In genomic region chr6:160347259-160348208, GRCh38 we compare ENCODE assay signal across 13 cellular contexts. TPM values are rescaled to one million over a fixed set of nuclear protein-coding genes. Genes with fewer than 3 reads are reported as not detected.
DNase-seq lines count a peak whose midpoint lies in the region; ATAC-seq and TF ChIP-seq lines count a peak whose summit lies in the region.
"Had no signal": no experiment of that assay in that cellular context is flagged by ENCODE, and none has a peak within 500 bp of the region (broad histone marks: within the 10 kb centered on the region; RNA-seq: fewer than 3 reads in every experiment).

No MANE protein-coding gene starts in this region.

- H3K9me3 Mint-ChIP-seq in mesothelial cell of epicardium: no peaks in the 10 kb centered on the region
- H3K9me3 Mint-ChIP-seq in activated T-helper 17 cell treated with anti-CD3 and anti-CD28 coated beads, Interleukin-2, amount 50 U/mL, for 72 hours: no peaks in the 10 kb centered on the region

- peaks cover 74% of the 10 kb centered on the region for H3K27me3 Mint-ChIP-seq in mesothelial cell of epicardium (ENCODE audit: low read depth)
- peaks cover 47% of the 10 kb centered on the region for H3K27me3 Mint-ChIP-seq in activated T-helper 17 cell treated with anti-CD3 and anti-CD28 coated beads, Interleukin-2, amount 50 U/mL, for 72 hours

- peaks cover 15% of the 10 kb centered on the region for H3K4me1 ChIP-seq in foreskin keratinocyte
- no peaks in the 10 kb centered on the region for H3K4me1 ChIP-seq in thymus (ENCODE audit: control insufficient read depth, insufficient read depth, low read length)

- 33% methylated on average over 72 of the region's 72 CpGs for WGBS in thymus

- TF ChIP-seq CTCF in VCaP (conservative IDR thresholded peaks at IDR 0.05): no peak
- no peak for TF ChIP-seq CTCF in foreskin keratinocyte (conservative IDR thresholded peaks at IDR 0.05)
- TF ChIP-seq CTCF in mesothelial cell of epicardium (IDR thresholded peaks at IDR 0.05; ENCODE audit: unreplicated experiment): no peak

- no peaks in the 10 kb centered on the region for H3K36me3 Mint-ChIP-seq in mesothelial cell of epicardium
- H3K36me3 Mint-ChIP-seq in activated T-helper 17 cell treated with anti-CD3 and anti-CD28 coated beads, Interleukin-2, amount 50 U/mL, for 72 hours (ENCODE audit: low read depth): no peaks in the 10 kb centered on the region

- DNase-seq in foreskin keratinocyte (no peak), mesothelial cell of epicardium (ENCODE audit: low spot score in 2 of 2, unreplicated experiment in 2 of 2) (no peak), DMS79 (lab: John Stamatoyannopoulos, UW) (no peak)
- DNase-seq in activated CD4-positive, CD25-positive, alpha-beta regulatory T cell treated with anti-CD3 and anti-CD28 coated beads, Interleukin-2, amount 50 U/mL, for 72 hours: no peak
- DNase-seq: GF-D8, KG1, NCI-H510A had no signal

- H3K36me3 ChIP-seq in thymus (ENCODE audit: control insufficient read depth, insufficient read depth): no peaks in the 10 kb centered on the region
- H3K36me3 ChIP-seq: neutrophil had no signal

- peaks cover 5% of the 10 kb centered on the region for H3K4me1 Mint-ChIP-seq in mesothelial cell of epicardium
- no peaks in the 10 kb centered on the region for H3K4me1 Mint-ChIP-seq in activated T-helper 17 cell treated with anti-CD3 and anti-CD28 coated beads, Interleukin-2, amount 50 U/mL, for 72 hours

- no peaks in the 10 kb centered on the region for H3K27me3 ChIP-seq in foreskin keratinocyte
- H3K27me3 ChIP-seq in thymus (ENCODE audit: control insufficient read depth, insufficient read depth): peaks cover 44% of the 10 kb centered on the region

- peak overlapping the region; percentile 68; the same call in 1 of the 2 replicates for H3K27ac ChIP-seq in VCaP
- no peak overlapping the region for H3K27ac ChIP-seq in foreskin keratinocyte
- H3K27ac ChIP-seq in thymus (ENCODE audit: low read depth): no peak overlapping the region
- H3K27ac ChIP-seq: epithelial cell of prostate, neutrophil had no signal

- H3K9me3 ChIP-seq in thymus (ENCODE audit: control insufficient read depth): no peaks in the 10 kb centered on the region
- H3K9me3 ChIP-seq: neutrophil had no signal

- H3K27ac Mint-ChIP-seq in mesothelial cell of epicardium: no peak overlapping the region
- H3K27ac Mint-ChIP-seq in activated T-helper 17 cell treated with anti-CD3 and anti-CD28 coated beads, Interleukin-2, amount 50 U/mL, for 72 hours: no peak overlapping the region

- H3K4me3 ChIP-seq in thymus (ENCODE audit: low read length): peak overlapping the region; percentile 18

- peak overlapping the region; percentile 51 for H3K4me3 Mint-ChIP-seq in mesothelial cell of epicardium
- H3K4me3 Mint-ChIP-seq in activated T-helper 17 cell treated with anti-CD3 and anti-CD28 coated beads, Interleukin-2, amount 50 U/mL, for 72 hours: no peak overlapping the region

- peak; percentile 11 for ATAC-seq in foreskin keratinocyte
- no peak for ATAC-seq in activated T-helper 17 cell treated with anti-CD3 and anti-CD28 coated beads, Interleukin-2, amount 50 U/mL, for 72 hours (replicated peaks)

RNA-seq across cellular contexts. Expression of gene SLC22A3, which starts 0.6 kb away (rescaled TPM):
- 2.1 and 2.2 TPM in 2 replicates for total RNA-seq in foreskin keratinocyte
- 0.91 and 0.99 TPM in 2 replicates for polyA plus RNA-seq in foreskin keratinocyte
- total RNA-seq in mesothelial cell of epicardium: 1.2 to 1.3 TPM (median 1.2 TPM) in 3 replicates
- polyA plus RNA-seq in thymus: 1.4 TPM
- under 1 TPM in 1 of 2 donors, not detected in 1; 0.11 TPM for total RNA-seq in activated T-helper 17 cell treated with anti-CD3 and anti-CD28 coated beads, Interleukin-2, amount 50 U/mL, for 72 hours
- total RNA-seq: T-helper 2 cell treated with Interferon-gamma antibody and Interleukin-4, amounts not matched to agents 100 ng/mL and 5 ng/mL, for 36 hours had no signal
